In genomic region chr17:63947711-63948330, GRCh38 we compare ENCODE assay signal across 24 cellular contexts. TPM values are rescaled to one million over a fixed set of nuclear protein-coding genes. Genes with fewer than 3 reads are reported as not detected.
"Had no signal": no experiment of that assay in that cellular context is flagged by ENCODE, and none has a peak within 500 bp of the region (broad histone marks: within the 10 kb centered on the region; RNA-seq: fewer than 3 reads in every experiment).

No MANE protein-coding gene starts in this region.

- H3K36me3 ChIP-seq: adrenal gland had no signal

- H3K9me3 Mint-ChIP-seq: activated B cell treated with CpG ODN at 0.5 μM for 24 hours; activated naive CD8-positive, alpha-beta T cell treated with anti-CD3 and anti-CD28 coated beads, Interleukin-2, amount 10 ng/mL, durations not matched to agents 7 days and 5 days had no signal

- H3K27me3 ChIP-seq: adrenal gland had no signal

- H3K27ac ChIP-seq: adrenal gland had no signal

- H3K27ac Mint-ChIP-seq: activated B cell treated with CpG ODN at 0.5 μM for 24 hours; activated CD8-positive, alpha-beta T cell treated with anti-CD3 and anti-CD28 coated beads, Interleukin-2, amount 10 ng/mL, durations not matched to agents 7 days and 5 days; activated naive CD8-positive, alpha-beta T cell treated with anti-CD3 and anti-CD28 coated beads, Interleukin-2, amount 10 ng/mL, durations not matched to agents 7 days and 5 days; T-helper 17 cell had no signal

- H3K27me3 Mint-ChIP-seq: activated B cell treated with CpG ODN at 0.5 μM for 24 hours, T-helper 17 cell had no signal

- H3K9me3 ChIP-seq: adrenal gland had no signal

- H3K4me3 Mint-ChIP-seq: activated B cell treated with CpG ODN at 0.5 μM for 24 hours; activated CD8-positive, alpha-beta T cell treated with anti-CD3 and anti-CD28 coated beads, Interleukin-2, amount 10 ng/mL, durations not matched to agents 7 days and 5 days; activated naive CD8-positive, alpha-beta T cell treated with anti-CD3 and anti-CD28 coated beads, Interleukin-2, amount 10 ng/mL, durations not matched to agents 7 days and 5 days had no signal

- H3K4me3 ChIP-seq: adrenal gland had no signal

- DNase-seq: activated B cell treated with CpG ODN at 0.5 μM for 24 hours; activated CD4-positive, alpha-beta T cell treated with anti-CD3 and anti-CD28 coated beads for 1 hour; activated CD4-positive, alpha-beta T cell treated with anti-CD3 and anti-CD28 coated beads, Interleukin-2, amount 50 U/mL, for 4 hours; activated CD8-positive, alpha-beta memory T cell treated with anti-CD3 and anti-CD28 coated beads, Interleukin-2, amount 50 U/mL, for 48 hours; activated CD8-positive, alpha-beta T cell treated with anti-CD3 and anti-CD28 coated beads, Interleukin-2, amount 10 ng/mL, durations not matched to agents 7 days and 5 days; activated naive CD4-positive, alpha-beta T cell treated with anti-CD3 and anti-CD28 coated beads, Interleukin-2, amount 50 U/mL, for 16 hours; activated naive CD8-positive, alpha-beta T cell treated with anti-CD3 and anti-CD28 coated beads, Interleukin-2, amount 10 ng/mL, durations not matched to agents 7 days and 5 days; activated T-cell treated with anti-CD3 and anti-CD28 coated beads, Interleukin-2, amount 50 U/mL, for 1 hour; adrenal gland; anterior cingulate cortex; cerebellar nuclear complex; NCI-H1105 treated with DMSO at 0.1 percent for 48 hours; NCI-H1436 treated with DMSO at 0.1 percent for 48 hours; NCI-H187; NCI-H2081; NCI-H510A treated with DMSO at 0.1 percent for 48 hours; PC-3; SHP77 treated with DMSO at 0.1 percent for 48 hours; T-helper 17 cell; T-helper 9 cell had no signal

- ATAC-seq: activated CD8-positive, alpha-beta T cell treated with anti-CD3 and anti-CD28 coated beads, Interleukin-2, amount 10 ng/mL, durations not matched to agents 7 days and 5 days; PC-3; T-helper 17 cell had no signal

- H3K4me1 ChIP-seq: adrenal gland had no signal

- H3K36me3 Mint-ChIP-seq: activated naive CD8-positive, alpha-beta T cell treated with anti-CD3 and anti-CD28 coated beads, Interleukin-2, amount 10 ng/mL, durations not matched to agents 7 days and 5 days had no signal

RNA-seq across cellular contexts. Expression of gene CD79B, which starts 15.7 kb away (rescaled TPM):
- total RNA-seq: LHCN-M2, MCF 10A, PC-3 had no signal

RNA-seq across cellular contexts. Expression of gene SCN4A, which starts 24.9 kb away (rescaled TPM):
- total RNA-seq: activated CD8-positive, alpha-beta T cell treated with anti-CD3 and anti-CD28 coated beads, Interleukin-2, amount 10 ng/mL, durations not matched to agents 7 days and 5 days; activated naive CD8-positive, alpha-beta T cell treated with anti-CD3 and anti-CD28 coated beads, Interleukin-2, amount 10 ng/mL, durations not matched to agents 7 days and 5 days; MCF 10A; PC-3; SK-MEL-5 had no signal

RNA-seq across cellular contexts. Expression of gene GH1, which starts 29.2 kb away (rescaled TPM):
- total RNA-seq: activated B cell treated with CpG ODN at 0.5 μM for 24 hours; activated CD8-positive, alpha-beta T cell treated with anti-CD3 and anti-CD28 coated beads, Interleukin-2, amount 10 ng/mL, durations not matched to agents 7 days and 5 days; activated naive CD8-positive, alpha-beta T cell treated with anti-CD3 and anti-CD28 coated beads, Interleukin-2, amount 10 ng/mL, durations not matched to agents 7 days and 5 days; adrenal gland; cardiac septum; LHCN-M2; MCF 10A; PC-3; SK-MEL-5; T-helper 17 cell had no signal
- polyA plus RNA-seq: adrenal gland had no signal

RNA-seq across cellular contexts. Expression of gene CSHL1, which starts 36.8 kb away (rescaled TPM):
- total RNA-seq: activated B cell treated with CpG ODN at 0.5 μM for 24 hours; activated CD8-positive, alpha-beta T cell treated with anti-CD3 and anti-CD28 coated beads, Interleukin-2, amount 10 ng/mL, durations not matched to agents 7 days and 5 days; activated naive CD8-positive, alpha-beta T cell treated with anti-CD3 and anti-CD28 coated beads, Interleukin-2, amount 10 ng/mL, durations not matched to agents 7 days and 5 days; adrenal gland; cardiac septum; LHCN-M2; MCF 10A; PC-3; SK-MEL-5; T-helper 17 cell had no signal
- polyA plus RNA-seq: adrenal gland had no signal

RNA-seq across cellular contexts. Expression of gene PRR29, which starts 50.3 kb away (rescaled TPM):
- total RNA-seq: activated B cell treated with CpG ODN at 0.5 μM for 24 hours, LHCN-M2, MCF 10A, SK-MEL-5 had no signal
